ENCODE assay signal across 1 cellular context in the genomic region with DNA sequence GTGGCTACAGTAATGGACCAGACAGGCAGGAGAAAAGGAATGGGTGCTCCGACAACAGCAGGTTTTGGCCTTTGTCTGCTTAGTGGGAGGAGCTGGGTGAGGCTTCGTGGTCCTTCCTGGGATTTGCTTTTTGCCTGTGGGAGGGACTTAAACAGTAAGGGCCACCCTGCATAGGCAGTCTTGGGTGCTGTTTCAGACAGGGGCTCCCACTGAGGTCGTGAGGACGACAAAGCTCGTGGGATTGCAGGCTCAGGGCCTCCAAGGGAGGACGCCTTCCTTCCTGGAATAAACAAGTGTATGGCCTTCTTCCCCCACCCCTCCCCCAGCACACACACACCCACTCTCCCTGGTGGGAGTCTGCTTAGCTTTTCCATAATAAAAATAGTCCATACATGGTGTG.
TF ChIP-seq lines count a peak whose summit lies in the region.

No MANE protein-coding gene starts in this region.

TF ChIP-seq in H1, 55 proteins besides CTCF, POLR2A, EP300 and RAD21 (continued from another document):
- TF ChIP-seq BACH1 (IDR thresholded peaks at IDR 0.05; ENCODE audit: low read length) (no peak), TAF7 (optimal IDR thresholded peaks at IDR 0.05; ENCODE audit: borderline replicate concordance, low read depth, low read length) (no peak), KDM1A (IDR thresholded peaks at IDR 0.05; ENCODE audit: borderline replicate concordance, low read length) (no peak), SUZ12 (IDR thresholded peaks at IDR 0.05; ENCODE audit: low read length) (no peak), SP2 (IDR thresholded peaks at IDR 0.05; ENCODE audit: low read length) (no peak), JUN (IDR thresholded peaks at IDR 0.05; ENCODE audit: low read depth, low read length) (no peak), ZNF274 (IDR thresholded peaks at IDR 0.05; ENCODE audit: borderline replicate concordance, extremely low read depth, low read length) (no peak), BRCA1 (IDR thresholded peaks at IDR 0.05; ENCODE audit: low read depth, low read length) (no peak), POLR2AphosphoS5 (IDR thresholded peaks at IDR 0.05; ENCODE audit: low read depth, low read length) (no peak), RXRA (IDR thresholded peaks at IDR 0.05; ENCODE audit: insufficient read depth, low read depth, low read length) (no peak)
- TF ChIP-seq, protein P1, sequence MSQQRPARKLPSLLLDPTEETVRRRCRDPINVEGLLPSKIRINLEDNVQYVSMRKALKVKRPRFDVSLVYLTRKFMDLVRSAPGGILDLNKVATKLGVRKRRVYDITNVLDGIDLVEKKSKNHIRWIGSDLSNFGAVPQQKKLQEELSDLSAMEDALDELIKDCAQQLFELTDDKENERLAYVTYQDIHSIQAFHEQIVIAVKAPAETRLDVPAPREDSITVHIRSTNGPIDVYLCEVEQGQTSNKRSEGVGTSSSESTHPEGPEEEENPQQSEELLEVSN (IDR thresholded peaks at IDR 0.05) = no peak
TF ChIP-seq in H1: peak in this region for 0.
